In genomic region chr10:126576336-126576735, GRCh38 we compare ENCODE assay signal across 17 cellular contexts.
DNase-seq lines count a peak whose midpoint lies in the region; ATAC-seq, FAIRE-seq and TF ChIP-seq lines count a peak whose summit lies in the region.
"Had no signal": no experiment of that assay in that cellular context is flagged by ENCODE, and none has a peak within 500 bp of the region (broad histone marks: within the 10 kb centered on the region; RNA-seq: fewer than 3 reads in every experiment).

No MANE protein-coding gene starts in this region.

- H3K9me3 Mint-ChIP-seq in T-helper 2 cell treated with Interferon-gamma antibody and Interleukin-4, amounts not matched to agents 5 μg/mL and 100 μg/mL, for 36 hours: no peaks in the 10 kb centered on the region
- no peaks in the 10 kb centered on the region for H3K9me3 Mint-ChIP-seq in activated T-helper 17 cell treated with anti-CD3 and anti-CD28 coated beads, Interleukin-2, amount 50 U/mL, for 72 hours
- H3K9me3 Mint-ChIP-seq: CD4-positive, alpha-beta T cell had no signal

- no peak overlapping the region for H4K91ac ChIP-seq in mesenchymal stem cell (ENCODE audit: low read length)

- no peak for ATAC-seq in activated T-helper 17 cell treated with anti-CD3 and anti-CD28 coated beads, Interleukin-2, amount 50 U/mL, for 72 hours (replicated peaks)
- ATAC-seq: SK-N-SH treated with all-trans-retinoic acid at 6 μM for 48 hours had no signal

- H2BK120ac ChIP-seq in mesenchymal stem cell (ENCODE audit: low read depth, low read length): no peak overlapping the region

- no peak overlapping the region for H3K14ac ChIP-seq in mesenchymal stem cell (ENCODE audit: low read length in 2 of 2)

- intact Hi-C loops in transverse colon (cut with DNase I; ENCODE audit: low total_unique reads): no loop called here

- peak; percentile 30 for DNase-seq in ELR (ENCODE audit: low read depth)
- DNase-seq in LHCN-M2 (ENCODE audit: low read depth): peak; percentile 46
- peak; percentile 23 for DNase-seq in bronchial epithelial cell (ENCODE audit: low read depth)
- peak; percentile 76 for DNase-seq in mesenchymal stem cell
- no peak for DNase-seq in foreskin fibroblast
- DNase-seq in transverse colon: no peak
- no peak for DNase-seq in T-helper 2 cell treated with Interferon-gamma antibody and Interleukin-4, amounts not matched to agents 5 μg/mL and 100 μg/mL, for 36 hours (ENCODE audit: low spot score)
- DNase-seq: CD4-positive, alpha-beta T cell; DND-41; H7; NCI-H1436 treated with DMSO at 0.1 percent for 48 hours; NCI-H446 treated with DMSO at 0.1 percent for 48 hours; NCI-H748 treated with DMSO at 0.1 percent for 48 hours; SHP77 had no signal

- H2BK15ac ChIP-seq in mesenchymal stem cell (ENCODE audit: low read depth, poor library complexity, severe bottlenecking): no peak overlapping the region

- H2BK12ac ChIP-seq in mesenchymal stem cell (ENCODE audit: low read length in 2 of 2): no peak overlapping the region

- H3K18ac ChIP-seq in mesenchymal stem cell (ENCODE audit: low read depth in 1 of 2, low read length in 2 of 2): no peak overlapping the region

- no peak for TF ChIP-seq EP300 in transverse colon (IDR thresholded peaks at IDR 0.05; ENCODE audit: low read depth)

- no peak overlapping the region for H4K8ac ChIP-seq in mesenchymal stem cell (ENCODE audit: low read length)

- no peak for TF ChIP-seq POLR2A in transverse colon (IDR thresholded peaks at IDR 0.05)

- H3K4me1 ChIP-seq in mesenchymal stem cell (ENCODE audit: control insufficient read depth, insufficient read depth, low read depth, low read length) (no peaks in the 10 kb centered on the region), transverse colon (no peaks in the 10 kb centered on the region)

- peaks cover 7% of the 10 kb centered on the region for H3K9me3 ChIP-seq in mesenchymal stem cell (ENCODE audit: control insufficient read depth, low read length)
- no peaks in the 10 kb centered on the region for H3K9me3 ChIP-seq in transverse colon

- H3K4me2 ChIP-seq in mesenchymal stem cell (ENCODE audit: low read length, poor library complexity, severe bottlenecking): no peak overlapping the region

- TF ChIP-seq CTCF in bronchial epithelial cell (IDR thresholded peaks at IDR 0.05; ENCODE audit: insufficient read depth, low read length, severe bottlenecking): no peak
- TF ChIP-seq CTCF in foreskin fibroblast (IDR thresholded peaks at IDR 0.05; ENCODE audit: low read depth, low read length): no peak
- TF ChIP-seq CTCF in transverse colon (IDR thresholded peaks at IDR 0.05): no peak

- no peak overlapping the region for H2AFZ ChIP-seq in mesenchymal stem cell (ENCODE audit: low read depth, low read length)

- H2AK5ac ChIP-seq in mesenchymal stem cell (ENCODE audit: low read length, severe bottlenecking): no peak overlapping the region

- no peak overlapping the region for H3K27ac ChIP-seq in mesenchymal stem cell (ENCODE audit: low read length, poor library complexity, severe bottlenecking)
- no peak overlapping the region for H3K27ac ChIP-seq in transverse colon

- H3K36me3 ChIP-seq in bronchial epithelial cell (ENCODE audit: control insufficient read depth, insufficient read depth, low read length) (no peaks in the 10 kb centered on the region), mesenchymal stem cell (ENCODE audit: control insufficient read depth in 1 of 2, insufficient read depth in 2 of 2, low read depth in 1 of 2, low read length in 2 of 2) (no peaks in the 10 kb centered on the region), transverse colon (no peaks in the 10 kb centered on the region)

- H3K9ac ChIP-seq in mesenchymal stem cell (ENCODE audit: low read length): no peak overlapping the region

- H3K79me1 ChIP-seq in mesenchymal stem cell (replicated peaks; ENCODE audit: low read length, poor library complexity, severe bottlenecking): no peaks in the 10 kb centered on the region

- no peaks in the 10 kb centered on the region for H3K36me3 Mint-ChIP-seq in T-helper 2 cell treated with Interferon-gamma antibody and Interleukin-4, amounts not matched to agents 5 μg/mL and 100 μg/mL, for 36 hours (ENCODE audit: low read depth)
- no peaks in the 10 kb centered on the region for H3K36me3 Mint-ChIP-seq in activated T-helper 17 cell treated with anti-CD3 and anti-CD28 coated beads, Interleukin-2, amount 50 U/mL, for 72 hours (ENCODE audit: low read depth)

- H3K4ac ChIP-seq in mesenchymal stem cell (ENCODE audit: low read depth in 1 of 2, low read length in 2 of 2): no peak overlapping the region

- no peak overlapping the region for H3K27ac Mint-ChIP-seq in T-helper 2 cell treated with Interferon-gamma antibody and Interleukin-4, amounts not matched to agents 5 μg/mL and 100 μg/mL, for 36 hours
- no peak overlapping the region for H3K27ac Mint-ChIP-seq in activated T-helper 17 cell treated with anti-CD3 and anti-CD28 coated beads, Interleukin-2, amount 50 U/mL, for 72 hours
- H3K27ac Mint-ChIP-seq: B cell; CD4-positive, alpha-beta T cell had no signal

- no peaks in the 10 kb centered on the region for H3K4me1 Mint-ChIP-seq in T-helper 2 cell treated with Interferon-gamma antibody and Interleukin-4, amounts not matched to agents 5 μg/mL and 100 μg/mL, for 36 hours (ENCODE audit: low read depth)
- H3K4me1 Mint-ChIP-seq in activated T-helper 17 cell treated with anti-CD3 and anti-CD28 coated beads, Interleukin-2, amount 50 U/mL, for 72 hours: no peaks in the 10 kb centered on the region
- H3K4me1 Mint-ChIP-seq: B cell had no signal

- no peak overlapping the region for H2BK5ac ChIP-seq in mesenchymal stem cell (ENCODE audit: low read depth, low read length, poor library complexity, severe bottlenecking)

- H3K23ac ChIP-seq in mesenchymal stem cell (ENCODE audit: low read length in 2 of 2): no peak overlapping the region

- WGBS in mesenchymal stem cell: 50% methylated on average over 1 of the region's 2 CpGs
- 51 to 60% methylated on average over 2 of the region's 2 CpGs for WGBS in transverse colon (ENCODE audit: low coverage in 1 of 2), 2 donors

- no peak overlapping the region for H3K4me3 ChIP-seq in bronchial epithelial cell (ENCODE audit: low read depth, low read length)
- no peak overlapping the region for H3K4me3 ChIP-seq in mesenchymal stem cell (ENCODE audit: insufficient read depth in 1 of 2, low read depth in 1 of 2, low read length in 2 of 2)
- no peak overlapping the region for H3K4me3 ChIP-seq in foreskin fibroblast (ENCODE audit: low read depth in 1 of 2, low read length in 2 of 2)
- H3K4me3 ChIP-seq in transverse colon: no peak overlapping the region

- H3K27me3 ChIP-seq in bronchial epithelial cell (ENCODE audit: control insufficient read depth, insufficient read depth, low read length) (no peaks in the 10 kb centered on the region), mesenchymal stem cell (ENCODE audit: control insufficient read depth in 1 of 2, insufficient read depth in 1 of 2, low read length in 2 of 2) (peaks cover 2 to 8% of the 10 kb centered on the region in 2 experiments), transverse colon (no peaks in the 10 kb centered on the region)

- in situ Hi-C loops in transverse colon (cut with MboI; ENCODE audit: low pct_ligation_motif_present in 1 of 4, low pct_unique_long_range_greater_than_20kb in 1 of 4, low sequenced_read_pairs in 3 of 4): no loop called here

- no peak for FAIRE-seq in bronchial epithelial cell (lab: Jason Lieb, UNC)

- no peak overlapping the region for H3K4me3 Mint-ChIP-seq in T-helper 2 cell treated with Interferon-gamma antibody and Interleukin-4, amounts not matched to agents 5 μg/mL and 100 μg/mL, for 36 hours
- no peak overlapping the region for H3K4me3 Mint-ChIP-seq in activated T-helper 17 cell treated with anti-CD3 and anti-CD28 coated beads, Interleukin-2, amount 50 U/mL, for 72 hours
- H3K4me3 Mint-ChIP-seq: B cell; CD4-positive, alpha-beta T cell had no signal

- H3K27me3 Mint-ChIP-seq in T-helper 2 cell treated with Interferon-gamma antibody and Interleukin-4, amounts not matched to agents 5 μg/mL and 100 μg/mL, for 36 hours (ENCODE audit: low read depth): no peaks in the 10 kb centered on the region
- no peaks in the 10 kb centered on the region for H3K27me3 Mint-ChIP-seq in activated T-helper 17 cell treated with anti-CD3 and anti-CD28 coated beads, Interleukin-2, amount 50 U/mL, for 72 hours
- H3K27me3 Mint-ChIP-seq: B cell; CD4-positive, alpha-beta T cell had no signal

Comparison
In these comparisons a context has a peak if more than half of its experiments do, and no peak if none do; other contexts are left out.
1. DNase-seq: peak in ELR (single experiment), LHCN-M2 (single experiment), bronchial epithelial cell (single experiment) and mesenchymal stem cell (single experiment); none in foreskin fibroblast (0 of 2), transverse colon (single experiment) and T-helper 2 cell treated with Interferon-gamma antibody and Interleukin-4, amounts not matched to agents 5 μg/mL and 100 μg/mL, for 36 hours (single experiment).